34 cellular contexts compared by ENCODE assay signal in the genomic region with DNA sequence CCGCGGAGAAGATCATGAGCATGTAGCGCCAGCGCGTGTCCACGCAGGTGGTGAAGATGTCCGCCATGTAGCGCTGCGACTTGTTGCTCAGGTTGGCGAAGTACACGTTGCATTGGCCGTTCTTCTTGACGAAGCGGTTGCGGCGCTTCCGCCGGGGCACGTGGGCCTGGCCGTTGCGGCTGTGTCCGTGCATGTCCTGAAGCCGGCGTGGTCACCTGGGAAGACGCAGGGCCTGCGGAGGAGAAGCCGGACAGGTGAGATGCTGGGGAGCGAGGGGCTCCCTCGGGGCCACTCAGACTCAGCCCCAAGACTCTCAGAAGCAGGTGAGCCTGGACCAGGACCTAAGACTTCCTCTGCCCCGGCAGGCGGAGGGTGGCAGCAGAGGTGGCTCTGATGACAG. TPM values are rescaled to one million over a fixed set of nuclear protein-coding genes. Genes with fewer than 3 reads are reported as not detected.
"Had no signal": no experiment of that assay in that cellular context is flagged by ENCODE, and none has a peak within 500 bp of the region (broad histone marks: within the 10 kb centered on the region; RNA-seq: fewer than 3 reads in every experiment).

No MANE protein-coding gene starts in this region.

- H3K27me3 ChIP-seq: colonic mucosa, esophagus squamous epithelium, gastrocnemius medialis, heart right ventricle, left lung had no signal

- H3K4me1 ChIP-seq: colonic mucosa, gastrocnemius medialis, left lung had no signal

- H3K4me3 ChIP-seq: colonic mucosa, esophagus squamous epithelium, gastrocnemius medialis, heart right ventricle, left lung, lung had no signal

- H3K27ac Mint-ChIP-seq: dendritic cell treated with granulocyte-macrophage colony-stimulating factor and Interleukin-4, amounts not matched to agents 40 ng/mL and 50 ng/mL, for 4 days; effector memory CD8-positive, alpha-beta T cell; endodermal cell; memory B cell had no signal

- H3K27me3 Mint-ChIP-seq: memory B cell; naive thymus-derived CD4-positive, alpha-beta T cell had no signal

- H3K9me3 Mint-ChIP-seq: dendritic cell treated with granulocyte-macrophage colony-stimulating factor and Interleukin-4, amounts not matched to agents 40 ng/mL and 50 ng/mL, for 4 days; effector memory CD8-positive, alpha-beta T cell; endodermal cell; memory B cell; naive thymus-derived CD4-positive, alpha-beta T cell had no signal

- H3K4me3 Mint-ChIP-seq: dendritic cell treated with granulocyte-macrophage colony-stimulating factor and Interleukin-4, amounts not matched to agents 40 ng/mL and 50 ng/mL, for 4 days; effector memory CD8-positive, alpha-beta T cell; endodermal cell; memory B cell; naive thymus-derived CD4-positive, alpha-beta T cell had no signal

- ATAC-seq: effector memory CD8-positive, alpha-beta T cell; esophagus mucosa; gastrocnemius medialis; heart right ventricle; left cardiac atrium; left lung; left ventricle myocardium superior; naive thymus-derived CD4-positive, alpha-beta T cell had no signal

- H3K27ac ChIP-seq: colonic mucosa, epithelial cell of prostate, esophagus squamous epithelium, gastrocnemius medialis, heart right ventricle, left lung had no signal

- H3K4me1 Mint-ChIP-seq: endodermal cell; memory B cell; naive thymus-derived CD4-positive, alpha-beta T cell had no signal

- H3K9me3 ChIP-seq: colonic mucosa, esophagus squamous epithelium, gastrocnemius medialis, heart right ventricle, left lung had no signal

- H3K36me3 ChIP-seq: colonic mucosa, esophagus squamous epithelium, gastrocnemius medialis, left lung had no signal

- FAIRE-seq: endometrium, islet of Langerhans, keratinocyte had no signal

- H3K36me3 Mint-ChIP-seq: memory B cell; naive thymus-derived CD4-positive, alpha-beta T cell had no signal

- DNase-seq: colonic mucosa; cortex of kidney; effector CD8-positive, alpha-beta T cell; effector memory CD8-positive, alpha-beta T cell; endodermal cell; erythroblast; esophagus squamous epithelium; foreskin fibroblast; foreskin melanocyte; gastrocnemius medialis; glutamatergic neuron; head of caudate nucleus; heart right ventricle; hippocampal formation; left cardiac atrium; left lung; left ventricle myocardium superior; mammary epithelial cell; mesendoderm; midbrain; naive thymus-derived CD4-positive, alpha-beta T cell had no signal

RNA-seq across cellular contexts. Expression of gene KCNJ4, which starts 27.1 kb away (rescaled TPM):
- total RNA-seq: colonic mucosa; dermis microvascular lymphatic vessel endothelial cell; esophagus mucosa; esophagus squamous epithelium; gastrocnemius medialis; glomerular endothelial cell; kidney epithelial cell; left lung; lung; mammary epithelial cell; mononuclear cell; mucosa of gallbladder; naive thymus-derived CD4-positive, alpha-beta T cell had no signal
- polyA plus RNA-seq: keratinocyte; lung; naive thymus-derived CD4-positive, alpha-beta T cell had no signal

RNA-seq across cellular contexts. Expression of gene KDELR3, which starts 40.0 kb away (rescaled TPM):
- total RNA-seq: mononuclear cell had no signal
- polyA plus RNA-seq: naive thymus-derived CD4-positive, alpha-beta T cell had no signal
